ENCODE assay signal across 8 cellular contexts in the genomic region with DNA sequence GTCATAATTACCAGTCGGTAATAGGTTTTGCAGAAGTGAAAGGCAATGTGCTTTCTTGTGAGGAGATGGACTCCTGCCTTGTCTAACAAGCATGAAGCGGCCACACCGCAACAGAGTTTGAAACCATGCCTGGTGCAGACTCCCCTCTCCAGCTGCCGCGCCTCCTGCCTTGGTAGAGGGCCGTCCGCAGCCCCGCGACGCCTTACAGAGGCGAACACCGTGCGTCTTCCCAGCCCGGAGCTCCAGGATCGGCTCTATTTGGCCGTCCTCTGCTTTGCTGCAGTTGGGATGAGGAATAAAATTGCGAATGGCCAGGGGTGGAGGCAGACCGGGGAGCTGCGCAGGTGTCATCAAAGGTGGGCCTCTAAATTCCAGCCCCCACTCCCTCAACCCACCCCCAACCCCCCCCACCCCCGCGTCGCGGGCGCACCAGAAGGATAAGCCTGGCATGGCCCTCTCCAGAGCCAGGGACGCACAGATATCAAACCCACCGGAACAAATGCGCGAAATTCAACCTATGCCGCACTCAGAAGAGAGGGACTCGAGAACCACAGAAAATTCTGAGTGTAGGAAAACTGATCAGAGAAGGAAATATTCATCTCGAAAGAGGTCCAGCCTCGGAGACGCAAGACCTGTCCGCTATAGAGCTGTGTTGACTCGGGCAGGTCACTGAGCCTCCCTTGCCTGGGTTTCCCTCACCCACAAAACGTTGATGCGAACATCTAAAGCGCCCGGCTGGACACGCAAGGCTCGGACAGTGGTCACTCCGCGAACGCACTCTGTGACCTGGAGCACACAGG. TPM values are rescaled to one million over a fixed set of nuclear protein-coding genes. Genes with fewer than 3 reads are reported as not detected.
A peak's percentile ranks its signal among the peaks of the same experiment; 100 is the strongest.
DNase-seq lines count a peak whose midpoint lies in the region; ATAC-seq lines count a peak whose summit lies in the region.

No MANE protein-coding gene starts in this region.

- H3K4me1 Mint-ChIP-seq in activated CD8-positive, alpha-beta memory T cell treated with anti-CD3 and anti-CD28 coated beads, Interleukin-2, amount 10 ng/mL, durations not matched to agents 7 days and 5 days = peaks cover 53% of the 10 kb centered on the region

- CTCF ChIA-PET in activated CD8-positive, alpha-beta memory T cell treated with anti-CD3 and anti-CD28 coated beads, Interleukin-2, amount 10 ng/mL, durations not matched to agents 7 days and 5 days (lab: Charles Lee) = interaction anchor here (1.1 to 10.7 kb wide), 11 partner anchors 9 to 364 kb away, joined by 3 to 143 read pairs (median 11); partner anchors contain the start of gene TMSB10

- peaks cover 21% of the 10 kb centered on the region for H3K27me3 ChIP-seq in SJCRH30

- DNase-seq in stimulated activated CD4-positive, alpha-beta T cell treated with anti-CD3 and anti-CD28 coated beads, Interleukin-2, amount 100 ng/mL, for 24 hours = peak; percentile 37 to 50
- DNase-seq in stimulated activated CD4-positive, alpha-beta T cell treated with anti-CD3 and anti-CD28 coated beads, Interleukin-4, amount 100 ng/mL, for 4 hours = no peak
- peak; percentile 41 for DNase-seq in activated CD8-positive, alpha-beta memory T cell treated with anti-CD3 and anti-CD28 coated beads, Interleukin-2, amount 10 ng/mL, durations not matched to agents 7 days and 5 days
- DNase-seq in iPS-NIHi7 (ENCODE audit: extremely low spot score) = peak; percentile 43
- DNase-seq in stimulated activated naive CD8-positive, alpha-beta T cell treated with anti-CD3 and anti-CD28 coated beads, Interleukin-15, Interleukin-2, amounts not matched to agents 100 U/mL and 50 U/mL, for 24 hours = peak; percentile 41
- no peak for DNase-seq in SW480 (ENCODE audit: low spot score)
- no peak for DNase-seq in SJCRH30

- no peak overlapping the region for H3K4me3 ChIP-seq in SJCRH30

- no peaks in the 10 kb centered on the region for H3K9me3 Mint-ChIP-seq in activated CD8-positive, alpha-beta memory T cell treated with anti-CD3 and anti-CD28 coated beads, Interleukin-2, amount 10 ng/mL, durations not matched to agents 7 days and 5 days (ENCODE audit: low read depth)

- no peaks in the 10 kb centered on the region for H3K9me3 ChIP-seq in SJCRH30 (replicated peaks)

- H3K4me3 Mint-ChIP-seq in activated CD8-positive, alpha-beta memory T cell treated with anti-CD3 and anti-CD28 coated beads, Interleukin-2, amount 10 ng/mL, durations not matched to agents 7 days and 5 days = peak overlapping the region; percentile 92

- ATAC-seq in HG03097 (IDR thresholded peaks at IDR 0.05; ENCODE audit: low FRiP score, unreplicated experiment) = peak; percentile 44
- ATAC-seq in activated CD8-positive, alpha-beta memory T cell treated with anti-CD3 and anti-CD28 coated beads, Interleukin-2, amount 10 ng/mL, durations not matched to agents 7 days and 5 days = no peak
- ATAC-seq in stimulated activated naive CD8-positive, alpha-beta T cell treated with anti-CD3 and anti-CD28 coated beads, Interleukin-15, Interleukin-2, amounts not matched to agents 100 U/mL and 50 U/mL, for 24 hours = no peak

- no peaks in the 10 kb centered on the region; the same call in 1 of the 2 replicates for H3K4me1 ChIP-seq in SJCRH30

- H3K27ac Mint-ChIP-seq in activated CD8-positive, alpha-beta memory T cell treated with anti-CD3 and anti-CD28 coated beads, Interleukin-2, amount 10 ng/mL, durations not matched to agents 7 days and 5 days = peak overlapping the region; percentile 87

- no peaks in the 10 kb centered on the region for H3K27me3 Mint-ChIP-seq in activated CD8-positive, alpha-beta memory T cell treated with anti-CD3 and anti-CD28 coated beads, Interleukin-2, amount 10 ng/mL, durations not matched to agents 7 days and 5 days

- H3K36me3 ChIP-seq in SJCRH30 = no peaks in the 10 kb centered on the region

- no peak overlapping the region for H3K27ac ChIP-seq in SJCRH30

- H3K36me3 Mint-ChIP-seq in activated CD8-positive, alpha-beta memory T cell treated with anti-CD3 and anti-CD28 coated beads, Interleukin-2, amount 10 ng/mL, durations not matched to agents 7 days and 5 days = peaks cover 6% of the 10 kb centered on the region

RNA-seq across cellular contexts. Expression of gene TRABD2A, which starts 1.1 kb away (rescaled TPM):
- 10 to 100 TPM; 30.2 to 32.4 TPM for total RNA-seq in activated CD8-positive, alpha-beta memory T cell treated with anti-CD3 and anti-CD28 coated beads, Interleukin-2, amount 10 ng/mL, durations not matched to agents 7 days and 5 days
- total RNA-seq in SJCRH30 (2014; rRNA removed; shearing (Covaris generic)) = 0.86 and 1.4 TPM in 2 replicates

RNA-seq across cellular contexts. Expression of gene TMSB10, which starts 25.7 kb away (rescaled TPM):
- total RNA-seq in activated CD8-positive, alpha-beta memory T cell treated with anti-CD3 and anti-CD28 coated beads, Interleukin-2, amount 10 ng/mL, durations not matched to agents 7 days and 5 days = 1,000 to 10,000 TPM; 3,578 to 3,807 TPM
- total RNA-seq in SJCRH30 (2014; rRNA removed; shearing (Covaris generic)) = 2,317 and 2,398 TPM in 2 replicates

Comparison
In these comparisons a context has a peak if more than half of its experiments do, and no peak if none do; other contexts are left out.
1. DNase-seq: peak in stimulated activated CD4-positive, alpha-beta T cell treated with anti-CD3 and anti-CD28 coated beads, Interleukin-2, amount 100 ng/mL, for 24 hours (2 of 2), activated CD8-positive, alpha-beta memory T cell treated with anti-CD3 and anti-CD28 coated beads, Interleukin-2, amount 10 ng/mL, durations not matched to agents 7 days and 5 days (single experiment), iPS-NIHi7 (single experiment) and stimulated activated naive CD8-positive, alpha-beta T cell treated with anti-CD3 and anti-CD28 coated beads, Interleukin-15, Interleukin-2, amounts not matched to agents 100 U/mL and 50 U/mL, for 24 hours (single experiment); none in stimulated activated CD4-positive, alpha-beta T cell treated with anti-CD3 and anti-CD28 coated beads, Interleukin-4, amount 100 ng/mL, for 4 hours (0 of 2), SW480 (single experiment) and SJCRH30 (0 of 2).
2. RNA of gene TRABD2A, which starts 1.1 kb away (total RNA-seq): 30.2 to 32.4 TPM in activated CD8-positive, alpha-beta memory T cell treated with anti-CD3 and anti-CD28 coated beads, Interleukin-2, amount 10 ng/mL, durations not matched to agents 7 days and 5 days; 0.86 to 1.4 TPM in SJCRH30; every median in the first group is over 10 times any median in the second.